Comparison of ENCODE assay signal across 17 cellular contexts in the genomic region with DNA sequence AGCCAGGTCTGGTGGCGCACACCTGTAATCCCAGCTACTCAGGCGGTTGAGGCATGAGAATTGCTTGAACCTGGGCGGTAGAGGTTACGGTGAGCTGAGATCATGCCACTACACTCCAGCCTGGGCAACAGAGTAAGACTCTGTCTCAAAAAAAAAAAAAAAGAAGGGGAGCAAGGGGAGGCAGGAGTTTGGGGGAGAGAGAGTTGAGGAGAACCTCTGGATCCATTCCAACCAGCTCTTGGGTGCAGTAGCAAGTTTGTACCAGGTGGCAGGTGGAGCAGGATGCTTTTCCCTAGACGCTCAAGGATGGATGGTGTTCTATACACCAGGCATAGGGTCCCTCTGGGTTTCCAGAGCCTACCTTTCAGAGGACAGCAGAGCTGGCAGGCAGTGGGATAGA. TPM values are rescaled to one million over a fixed set of nuclear protein-coding genes. Genes with fewer than 3 reads are reported as not detected.
"Had no signal": no experiment of that assay in that cellular context is flagged by ENCODE, and none has a peak within 500 bp of the region (broad histone marks: within the 10 kb centered on the region; RNA-seq: fewer than 3 reads in every experiment).

No MANE protein-coding gene starts in this region.

- H3K4me1 ChIP-seq: colonic mucosa had no signal

- H3K27ac Mint-ChIP-seq: activated B cell treated with CpG ODN at 0.5 μM for 24 hours; activated CD4-positive, alpha-beta T cell treated with anti-CD3 and anti-CD28 coated beads, Interleukin-2, amount 10 ng/mL, durations not matched to agents 7 days and 5 days; activated naive CD4-positive, alpha-beta T cell treated with anti-CD3 and anti-CD28 coated beads for 36 hours; activated T-helper 17 cell treated with anti-CD3 and anti-CD28 coated beads, Interleukin-2, amount 50 U/mL, for 72 hours; stimulated activated naive CD8-positive, alpha-beta T cell treated with anti-CD3 and anti-CD28 coated beads, Interleukin-15, amount 100 ng/mL, for 72 hours; T-cell had no signal

- H3K36me3 Mint-ChIP-seq: T-cell had no signal

- H3K27ac ChIP-seq: colonic mucosa, gastroesophageal sphincter, left ventricle myocardium inferior, thoracic aorta had no signal

- H3K9me3 ChIP-seq: colonic mucosa, gastroesophageal sphincter, left ventricle myocardium inferior, thoracic aorta had no signal

- H3K4me1 Mint-ChIP-seq: activated T-helper 17 cell treated with anti-CD3 and anti-CD28 coated beads, Interleukin-2, amount 50 U/mL, for 72 hours had no signal

- H3K4me3 ChIP-seq: colonic mucosa, gastroesophageal sphincter, left ventricle myocardium inferior, thoracic aorta had no signal

- DNase-seq: activated B cell treated with CpG ODN at 0.5 μM for 24 hours; activated CD4-positive, alpha-beta T cell treated with anti-CD3 and anti-CD28 coated beads, Interleukin-2, amount 10 ng/mL, durations not matched to agents 7 days and 5 days; activated CD8-positive, alpha-beta memory T cell treated with anti-CD3 and anti-CD28 coated beads for 24 hours; activated naive CD4-positive, alpha-beta T cell treated with anti-CD3 and anti-CD28 coated beads for 36 hours; colonic mucosa; effector memory CD4-positive, alpha-beta T cell; left ventricle myocardium inferior; mesendoderm; occipital lobe; stimulated activated CD4-positive, alpha-beta T cell treated with anti-CD3 and anti-CD28 coated beads, Interleukin-15, amount 100 ng/mL, for 24 hours; stimulated activated CD4-positive, alpha-beta T cell treated with anti-CD3 and anti-CD28 coated beads, Interleukin-4, amount 100 ng/mL, for 24 hours; stimulated activated naive CD8-positive, alpha-beta T cell treated with anti-CD3 and anti-CD28 coated beads, Interleukin-15, amount 100 ng/mL, for 72 hours; T-cell had no signal

- ATAC-seq: activated T-helper 17 cell treated with anti-CD3 and anti-CD28 coated beads, Interleukin-2, amount 50 U/mL, for 72 hours; gastroesophageal sphincter; stimulated activated naive CD8-positive, alpha-beta T cell treated with anti-CD3 and anti-CD28 coated beads, Interleukin-15, amount 100 ng/mL, for 72 hours; T-cell had no signal

- H3K4me3 Mint-ChIP-seq: activated B cell treated with CpG ODN at 0.5 μM for 24 hours; activated CD4-positive, alpha-beta T cell treated with anti-CD3 and anti-CD28 coated beads, Interleukin-2, amount 10 ng/mL, durations not matched to agents 7 days and 5 days; activated naive CD4-positive, alpha-beta T cell treated with anti-CD3 and anti-CD28 coated beads for 36 hours; activated T-helper 17 cell treated with anti-CD3 and anti-CD28 coated beads, Interleukin-2, amount 50 U/mL, for 72 hours; stimulated activated naive CD8-positive, alpha-beta T cell treated with anti-CD3 and anti-CD28 coated beads, Interleukin-15, amount 100 ng/mL, for 72 hours had no signal

- H3K9me3 Mint-ChIP-seq: activated B cell treated with CpG ODN at 0.5 μM for 24 hours; activated CD4-positive, alpha-beta T cell treated with anti-CD3 and anti-CD28 coated beads, Interleukin-2, amount 10 ng/mL, durations not matched to agents 7 days and 5 days; activated naive CD4-positive, alpha-beta T cell treated with anti-CD3 and anti-CD28 coated beads for 36 hours; activated T-helper 17 cell treated with anti-CD3 and anti-CD28 coated beads, Interleukin-2, amount 50 U/mL, for 72 hours; stimulated activated naive CD8-positive, alpha-beta T cell treated with anti-CD3 and anti-CD28 coated beads, Interleukin-15, amount 100 ng/mL, for 72 hours; T-cell had no signal

- H3K36me3 ChIP-seq: colonic mucosa, gastroesophageal sphincter, left ventricle myocardium inferior, thoracic aorta had no signal

- FAIRE-seq: keratinocyte had no signal

RNA-seq across cellular contexts. Expression of a gene that starts 1.9 kb away (rescaled TPM):
- total RNA-seq: activated B cell treated with CpG ODN at 0.5 μM for 24 hours; activated CD4-positive, alpha-beta T cell treated with anti-CD3 and anti-CD28 coated beads, Interleukin-2, amount 10 ng/mL, durations not matched to agents 7 days and 5 days; activated naive CD4-positive, alpha-beta T cell treated with anti-CD3 and anti-CD28 coated beads for 36 hours; activated T-helper 17 cell treated with anti-CD3 and anti-CD28 coated beads, Interleukin-2, amount 50 U/mL, for 72 hours had no signal
